ENCODE assay signal across 22 cellular contexts in genomic region chr1:10751561-10752085, GRCh38. TPM values are rescaled to one million over a fixed set of nuclear protein-coding genes. Genes with fewer than 3 reads are reported as not detected.
DNase-seq lines count a peak whose midpoint lies in the region; ATAC-seq and TF ChIP-seq lines count a peak whose summit lies in the region.
"Had no signal": no experiment of that assay in that cellular context is flagged by ENCODE, and none has a peak within 500 bp of the region (broad histone marks: within the 10 kb centered on the region; RNA-seq: fewer than 3 reads in every experiment).

No MANE protein-coding gene starts in this region.

- peak overlapping the region; percentile 30 for H2BK15ac ChIP-seq in neuronal stem cell (ENCODE audit: low read length)

- no peak overlapping the region for H4K8ac ChIP-seq in neuronal stem cell (ENCODE audit: low read depth, low read length)

- H3K27me3 ChIP-seq in H7 (ENCODE audit: control insufficient read depth, insufficient read depth, low read length): no peaks in the 10 kb centered on the region
- H3K27me3 ChIP-seq in neuronal stem cell (ENCODE audit: control insufficient read depth in 3 of 3, insufficient read depth in 3 of 3, low read depth in 1 of 3, low read length in 3 of 3): peaks cover 0 to 30% (median 0%) of the 10 kb centered on the region in 3 experiments
- H3K27me3 ChIP-seq in uterus: no peaks in the 10 kb centered on the region
- H3K27me3 ChIP-seq: BE2C had no signal

- H2BK5ac ChIP-seq in neuronal stem cell (ENCODE audit: low read length): no peak overlapping the region

- intact Hi-C loops in left ventricle myocardium superior (cut with micrococcal nuclease): no loop called here
- intact Hi-C loops in uterus (cut with DNase I; ENCODE audit: low total_unique reads): no loop called here

- no peak overlapping the region for H4K91ac ChIP-seq in neuronal stem cell (ENCODE audit: low read depth, low read length, poor library complexity)

- H3K9me3 ChIP-seq in HEK293 (ENCODE audit: control insufficient read depth, insufficient read depth, low read depth, low read length) (no peaks in the 10 kb centered on the region), neuronal stem cell (replicated peaks in 1 of 2; ENCODE audit: control insufficient read depth in 2 of 2, insufficient read depth in 1 of 2, low read depth in 1 of 2, low read length in 2 of 2) (peaks cover 0 to 2% of the 10 kb centered on the region in 2 donors), uterus (no peaks in the 10 kb centered on the region)
- H3K9me3 ChIP-seq: BE2C had no signal

- POLR2A ChIA-PET in HEK293 (lab: Yijun Ruan, JAX): no interaction called here

- peak; percentile 36 for ATAC-seq in left ventricle myocardium superior
- no peak for ATAC-seq in activated CD4-positive, CD25-positive, alpha-beta regulatory T cell treated with anti-CD3 and anti-CD28 coated beads, Interleukin-2, amount 50 U/mL, for 24 hours
- ATAC-seq: GM12878, GM23338, HCT116 had no signal

- H3K36me3 ChIP-seq in H7 (replicated peaks; ENCODE audit: control insufficient read depth, insufficient read depth, low read length): no peaks in the 10 kb centered on the region
- H3K36me3 ChIP-seq in HEK293 (ENCODE audit: control insufficient read depth in 2 of 2, insufficient read depth in 1 of 2, low read length in 2 of 2): no peaks in the 10 kb centered on the region
- no peaks in the 10 kb centered on the region for H3K36me3 ChIP-seq in neuronal stem cell (replicated peaks in 1 of 2; ENCODE audit: control insufficient read depth in 2 of 2, insufficient read depth in 2 of 2, low read length in 2 of 2)
- H3K36me3 ChIP-seq in uterus: no peaks in the 10 kb centered on the region
- H3K36me3 ChIP-seq: BE2C had no signal

- H3K27ac ChIP-seq in HEK293 (ENCODE audit: extremely low read depth, low read depth, low read length) (no peak overlapping the region), neuronal stem cell (replicated peaks; ENCODE audit: low read length) (no peak overlapping the region), substantia nigra (ENCODE audit: low read depth, low read length, poor library complexity, severe bottlenecking) (no peak overlapping the region), uterus (peak overlapping the region in 1 of 2 donors; percentile 41)

- H3K4me1 ChIP-seq in HEK293 (ENCODE audit: control insufficient read depth, insufficient read depth, low read length) (no peaks in the 10 kb centered on the region), neuronal stem cell (ENCODE audit: control insufficient read depth in 2 of 2, insufficient read depth in 1 of 2, low read depth in 1 of 2, low read length in 2 of 2) (peaks cover 0 to 13% of the 10 kb centered on the region in 2 donors), uterus (peaks cover 0 to 24% of the 10 kb centered on the region in 2 donors)

- CTCF ChIA-PET in HEK293 (lab: Yijun Ruan, JAX): no interaction called here

- peak; percentile 55 for DNase-seq in H7
- peak; percentile 54 for DNase-seq in left ventricle myocardium superior
- no peak for DNase-seq in neuronal stem cell (ENCODE audit: low spot score)
- DNase-seq in activated CD4-positive, alpha-beta T cell treated with anti-CD3 and anti-CD28 coated beads for 1 hour: no peak
- DNase-seq in substantia nigra (lab: John Stamatoyannopoulos, UW): no peak
- DNase-seq in uterus: no peak
- DNase-seq: ACHN; BE2C; C1 segment of cervical spinal cord; CD4-positive, CD25-positive, alpha-beta regulatory T cell; CD8-positive, alpha-beta memory T cell; COR-L47; DMS 273 treated with DMSO at 0.1 percent for 48 hours; DMS53; DND-41; EL; IMR-90 had no signal

- H3K4ac ChIP-seq in neuronal stem cell (ENCODE audit: low read length): no peak overlapping the region

- H3K79me1 ChIP-seq in neuronal stem cell (ENCODE audit: low read depth, low read length): peaks cover 9% of the 10 kb centered on the region

- TF ChIP-seq CTCF in HEK293 (tag by site-specific recombination; IDR thresholded peaks at IDR 0.05): no peak
- TF ChIP-seq CTCF in uterus (IDR thresholded peaks at IDR 0.05): no peak

- H3K18ac ChIP-seq in neuronal stem cell (ENCODE audit: low read length): peak overlapping the region; percentile 70

- no peak overlapping the region for H2BK120ac ChIP-seq in neuronal stem cell (ENCODE audit: low read depth, low read length)

- no CpG with 5 or more reads among the region's 14 CpGs for WGBS in neuronal stem cell (ENCODE audit: extremely low coverage in 2 of 2, insufficient read length in 2 of 2, insufficient replicate concordance in 1 of 2), 2 donors

- H2BK12ac ChIP-seq in neuronal stem cell (ENCODE audit: low read length): no peak overlapping the region

- H3K9ac ChIP-seq in neuronal stem cell (ENCODE audit: low read depth, low read length, poor library complexity): no peak overlapping the region

- peak overlapping the region; percentile 82 for H2AK5ac ChIP-seq in neuronal stem cell (ENCODE audit: low read depth, low read length)

- H3K14ac ChIP-seq in neuronal stem cell (ENCODE audit: low read length): no peak overlapping the region

- H3K4me3 ChIP-seq in H7 (ENCODE audit: insufficient read depth, low read depth, low read length) (no peak overlapping the region), HEK293 (ENCODE audit: low read depth, low read length) (no peak overlapping the region), neuronal stem cell (ENCODE audit: low read length in 2 of 2) (peak overlapping the region in 1 of 2 donors; percentile 4), uterus (no peak overlapping the region)
- H3K4me3 ChIP-seq: GM12878, GM23338 had no signal

- no peak overlapping the region for H3K23ac ChIP-seq in neuronal stem cell (ENCODE audit: low read depth, low read length, poor library complexity)

- no peak overlapping the region for H3K4me2 ChIP-seq in neuronal stem cell (ENCODE audit: insufficient read depth, low read length, poor library complexity, severe bottlenecking)
- H3K4me2 ChIP-seq: GM23338 had no signal

- TF ChIP-seq POLR2A in uterus (IDR thresholded peaks at IDR 0.05): no peak

- H2AFZ ChIP-seq in neuronal stem cell (ENCODE audit: low read length): no peak overlapping the region
- H2AFZ ChIP-seq: GM23338 had no signal

TF ChIP-seq in HEK293, 187 proteins besides CTCF, POLR2A, EP300 and RAD21:
- TF ChIP-seq GLIS1 (tag by site-specific recombination; IDR thresholded peaks at IDR 0.05): peak; percentile 39; the same call in 1 of the 2 replicates
- TF ChIP-seq ZNF426 (tag by site-specific recombination; IDR thresholded peaks at IDR 0.05): no peak
- TF ChIP-seq ZIC2 (tag by site-specific recombination; IDR thresholded peaks at IDR 0.05): peak; percentile 50

RNA-seq across cellular contexts. Expression of gene CASZ1, which starts 44.8 kb away (rescaled TPM):
- 4.8 and 5.0 TPM in 2 replicates for total RNA-seq in H7 (2014; rRNA removed; shearing (Covaris generic))
- total RNA-seq in left ventricle myocardium superior: 57.8 TPM
- 12.5 TPM for polyA plus RNA-seq in neuronal stem cell (2013, experiment 1 of 2)
- polyA plus RNA-seq in neuronal stem cell (2013, experiment 2 of 2): 13.3 TPM
- 10 to 100 TPM in 1 of 4 donors, 1 to 10 TPM in 2, under 1 TPM in 1; 0.59 to 49.2 (median 3.9) TPM for total RNA-seq in uterus

Comparison
In these comparisons a context has a peak if more than half of its experiments do, and no peak if none do; other contexts are left out.
1. DNase-seq: peak in H7 (single experiment) and left ventricle myocardium superior (single experiment); none in neuronal stem cell (single experiment), activated CD4-positive, alpha-beta T cell treated with anti-CD3 and anti-CD28 coated beads for 1 hour (single experiment), substantia nigra (0 of 49) and uterus (0 of 2).